Comparison of ENCODE assay signal across 20 cellular contexts in the genomic region with DNA sequence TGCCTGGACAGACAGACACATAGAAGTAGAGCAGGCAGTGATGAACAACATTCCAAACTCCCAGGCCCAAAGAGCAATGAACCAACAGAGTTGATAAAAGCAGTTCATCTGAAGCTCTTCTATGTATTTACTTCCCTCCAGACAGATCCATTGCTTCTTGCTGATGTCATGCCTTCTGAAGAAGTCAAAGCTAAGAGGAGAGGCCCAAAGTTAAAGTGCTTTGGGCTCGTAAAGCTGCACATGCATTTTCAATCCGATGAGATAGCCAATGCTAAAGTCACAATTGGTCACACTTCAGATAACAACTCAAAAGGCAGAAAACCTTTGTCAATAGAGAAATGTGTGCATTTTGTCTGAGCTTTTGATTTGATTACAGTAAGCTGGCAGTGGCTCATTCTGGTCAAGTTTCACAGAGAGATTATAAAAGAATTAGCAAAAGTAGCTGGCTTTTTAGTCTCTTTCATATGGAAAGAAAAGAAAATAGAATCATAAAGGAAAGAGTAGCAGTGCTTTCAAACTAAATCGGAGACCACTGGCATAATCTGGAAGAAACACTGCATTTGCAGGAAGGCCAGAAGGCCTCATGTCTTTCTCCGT.
DNase-seq lines count a peak whose midpoint lies in the region; ATAC-seq and TF ChIP-seq lines count a peak whose summit lies in the region.
"Had no signal": no experiment of that assay in that cellular context is flagged by ENCODE, and none has a peak within 500 bp of the region (broad histone marks: within the 10 kb centered on the region; RNA-seq: fewer than 3 reads in every experiment).

No MANE protein-coding gene starts in this region.

- H3K9me3 Mint-ChIP-seq in Caco-2 (ENCODE audit: unreplicated experiment) (no peaks in the 10 kb centered on the region), brain (peaks cover 0 to 2% (median 0%) of the 10 kb centered on the region in 5 experiments), neural progenitor cell (no peaks in the 10 kb centered on the region)
- H3K9me3 Mint-ChIP-seq: CD4-positive, CD25-positive, alpha-beta regulatory T cell had no signal

- TF ChIP-seq CTCF in Caco-2 (IDR thresholded peaks at IDR 0.05; ENCODE audit: insufficient read depth in 1 of 2, low read depth in 1 of 2, low read length in 1 of 2, severe bottlenecking in 1 of 2, unreplicated experiment in 1 of 2) (no peak), brain (conservative IDR thresholded peaks at IDR 0.05) (no peak), neural progenitor cell (IDR thresholded peaks at IDR 0.05) (no peak)

- H3K9me3 ChIP-seq in Caco-2 (no peaks in the 10 kb centered on the region), HAP-1 (no peaks in the 10 kb centered on the region), neural progenitor cell (ENCODE audit: low read depth) (no peaks in the 10 kb centered on the region)
- H3K9me3 ChIP-seq: A549 had no signal

- ATAC-seq in GM21528 (IDR thresholded peaks at IDR 0.05; ENCODE audit: low FRiP score, unreplicated experiment) = no peak
- ATAC-seq: A549, K562 had no signal

- no peaks in the 10 kb centered on the region for H3K36me3 Mint-ChIP-seq in Caco-2 (ENCODE audit: insufficient read depth, unreplicated experiment)
- H3K36me3 Mint-ChIP-seq in brain = no peaks in the 10 kb centered on the region
- peaks cover 7% of the 10 kb centered on the region for H3K36me3 Mint-ChIP-seq in neural progenitor cell
- H3K36me3 Mint-ChIP-seq: CD4-positive, CD25-positive, alpha-beta regulatory T cell had no signal

- peaks cover 6% of the 10 kb centered on the region for H4K20me1 ChIP-seq in neural progenitor cell (ENCODE audit: low read depth)

- H3K27me3 ChIP-seq in Caco-2 (replicated peaks; ENCODE audit: control insufficient read depth, insufficient read depth, low read length) = no peaks in the 10 kb centered on the region
- H3K27me3 ChIP-seq in HAP-1 (ENCODE audit: low read depth) = no peaks in the 10 kb centered on the region
- H3K27me3 ChIP-seq in neural progenitor cell = no peaks in the 10 kb centered on the region

- no peaks in the 10 kb centered on the region for H3K36me3 ChIP-seq in Caco-2 (ENCODE audit: control insufficient read depth, insufficient read depth, low read length)
- H3K36me3 ChIP-seq in HAP-1 (replicated peaks) = peaks cover 17% of the 10 kb centered on the region
- peaks cover 8% of the 10 kb centered on the region for H3K36me3 ChIP-seq in neural progenitor cell

- H3K79me2 ChIP-seq in neural progenitor cell (ENCODE audit: low read depth) = peaks cover 45% of the 10 kb centered on the region

- no peak overlapping the region for H3K4me2 ChIP-seq in neural progenitor cell
- H3K4me2 ChIP-seq: A549 had no signal

- intact Hi-C loops in Caco-2 (cut with micrococcal nuclease; ENCODE audit: unreplicated experiment) = no loop called here

- H3K4me3 Mint-ChIP-seq in Caco-2 (ENCODE audit: unreplicated experiment) = no peak overlapping the region
- H3K4me3 Mint-ChIP-seq in brain = no peak overlapping the region
- no peak overlapping the region for H3K4me3 Mint-ChIP-seq in neural progenitor cell
- H3K4me3 Mint-ChIP-seq: CD4-positive, CD25-positive, alpha-beta regulatory T cell had no signal

- in situ Hi-C loops in HAP-1 (cut with MboI; ENCODE audit: low sequenced_read_pairs) = loop anchor here (25.0 kb wide), 1 partner anchor 329 kb away; no protein-coding TSS in a partner anchor

- H3K27ac Mint-ChIP-seq in Caco-2 (ENCODE audit: unreplicated experiment) (no peak overlapping the region), brain (peak overlapping the region; percentile 64 to 89 (median 74)), neural progenitor cell (peak overlapping the region; percentile 58)
- H3K27ac Mint-ChIP-seq: CD4-positive, CD25-positive, alpha-beta regulatory T cell had no signal

- H3K27ac ChIP-seq in neural progenitor cell = no peak overlapping the region
- H3K27ac ChIP-seq: A549, RWPE1 had no signal

- POLR2A ChIA-PET in Caco-2 (lab: Charles Lee) = no interaction called here

- H2AFZ ChIP-seq in neural progenitor cell (replicated peaks) = no peak overlapping the region

- H3K4me3 ChIP-seq in Caco-2 (ENCODE audit: low read depth, low read length) (no peak overlapping the region), HAP-1 (no peak overlapping the region), neural progenitor cell (no peak overlapping the region)
- H3K4me3 ChIP-seq: A549, K562 had no signal

- CTCF ChIA-PET in Caco-2 (lab: Charles Lee) = no interaction called here

- BruUV-seq in Caco-2 (replicated peaks; lab: Mats Ljungman, UMichigan) = no TSS peak

- 0 out of 2 replicates have a peak, but pooled peaks cover 11% of the 10 kb centered on the region for H3K4me1 ChIP-seq in Caco-2
- peaks cover 46% of the 10 kb centered on the region for H3K4me1 ChIP-seq in HAP-1
- peaks cover 9% of the 10 kb centered on the region for H3K4me1 ChIP-seq in neural progenitor cell
- H3K4me1 ChIP-seq: A549 had no signal

- H3K9ac ChIP-seq in neural progenitor cell = no peak overlapping the region

- H3K27me3 Mint-ChIP-seq in Caco-2 (ENCODE audit: insufficient read depth, unreplicated experiment) (no peaks in the 10 kb centered on the region), brain (no peaks in the 10 kb centered on the region), neural progenitor cell (ENCODE audit: insufficient read depth, low read depth) (no peaks in the 10 kb centered on the region)
- H3K27me3 Mint-ChIP-seq: CD4-positive, CD25-positive, alpha-beta regulatory T cell had no signal

- peaks cover 12% of the 10 kb centered on the region for H3K4me1 Mint-ChIP-seq in Caco-2 (ENCODE audit: low read depth, unreplicated experiment)
- peaks cover 84% of the 10 kb centered on the region for H3K4me1 Mint-ChIP-seq in brain
- peaks cover 30% of the 10 kb centered on the region for H3K4me1 Mint-ChIP-seq in neural progenitor cell
- H3K4me1 Mint-ChIP-seq: CD4-positive, CD25-positive, alpha-beta regulatory T cell had no signal

- DNase-seq in Caco-2 (peak; percentile 5 to 34), HAP-1 (ENCODE audit: low spot score in 2 of 2) (peak; percentile 67 to 98), neural progenitor cell (ENCODE audit: low spot score) (no peak), globus pallidus (ENCODE audit: low spot score) (no peak), cortex of kidney (lab: John Stamatoyannopoulos, UW) (no peak)
- DNase-seq: CD4-positive, CD25-positive, alpha-beta regulatory T cell; DND-41; GOT3; NCI-H1092; NCI-H1436; NCI-H1930; NCI-H2227 treated with DMSO at 0.1 percent for 48 hours; NCI-H510A; NK-92 treated with Interleukin-12 subunit alpha and Interleukin-12 subunit beta, amount 100 ng/mL, for 24 hours; SHP77 treated with DMSO at 0.1 percent for 48 hours had no signal

- peaks cover 7% of the 10 kb centered on the region for H3F3A ChIP-seq in neural progenitor cell (ENCODE audit: low read depth)

Comparison
In these comparisons a context has a peak if more than half of its experiments do, and no peak if none do; other contexts are left out.
1. DNase-seq: peak in Caco-2 (2 of 2) and HAP-1 (2 of 2); none in neural progenitor cell (single experiment), globus pallidus (single experiment) and cortex of kidney (single experiment).